35 cellular contexts compared by ENCODE assay signal in genomic region chr4:100630341-100630740, GRCh38.
"Had no signal": no experiment of that assay in that cellular context is flagged by ENCODE, and none has a peak within 500 bp of the region (broad histone marks: within the 10 kb centered on the region; RNA-seq: fewer than 3 reads in every experiment).

No MANE protein-coding gene starts in this region.

- DNase-seq: Karpas-422, MG63, MM.1S, MV-4-11, NCI-H1048, NCI-H1092, NCI-H1092 treated with DMSO at 0.1 percent for 48 hours, NCI-H1105, NCI-H1105 treated with DMSO at 0.1 percent for 48 hours, NCI-H1417, NCI-H1417 treated with DMSO at 0.1 percent for 48 hours, NCI-H1436, NCI-H1436 treated with DMSO at 0.1 percent for 48 hours, NCI-H146, NCI-H1694, NCI-H1694 treated with DMSO at 0.1 percent for 48 hours, NCI-H187, NCI-H187 treated with DMSO at 0.1 percent for 48 hours, NCI-H1930, NCI-H2029, NCI-H2029 treated with DMSO at 0.1 percent for 48 hours, NCI-H2081, NCI-H2081 treated with DMSO at 0.1 percent for 48 hours, NCI-H2107, NCI-H2171, NCI-H2171 treated with DMSO at 0.1 percent for 48 hours, NCI-H2227 treated with DMSO at 0.1 percent for 48 hours, NCI-H226, NCI-H345, NCI-H446, NCI-H446 treated with DMSO at 0.1 percent for 48 hours, NCI-H510A, NCI-H510A treated with DMSO at 0.1 percent for 48 hours, NCI-H524, NCI-H524 treated with DMSO at 0.1 percent for 48 hours had no signal

- H3K4me3 ChIP-seq: MG63 had no signal
